18 cellular contexts compared by ENCODE assay signal in genomic region chr19:10803252-10803651, GRCh38. TPM values are rescaled to one million over a fixed set of nuclear protein-coding genes. Genes with fewer than 3 reads are reported as not detected.
DNase-seq lines count a peak whose midpoint lies in the region; ATAC-seq and TF ChIP-seq lines count a peak whose summit lies in the region.
"Had no signal": no experiment of that assay in that cellular context is flagged by ENCODE, and none has a peak within 500 bp of the region (broad histone marks: within the 10 kb centered on the region; RNA-seq: fewer than 3 reads in every experiment).

No MANE protein-coding gene starts in this region.

- no peak overlapping the region for H3K27ac ChIP-seq in CD8-positive, alpha-beta memory T cell (ENCODE audit: low read depth, low read length)
- H3K27ac ChIP-seq in neural progenitor cell, result no peak overlapping the region
- H3K27ac ChIP-seq: A549, HL-60, KMS-11 had no signal

- no peaks in the 10 kb centered on the region for H3K79me2 ChIP-seq in neural progenitor cell (ENCODE audit: low read depth)

- peaks cover 25% of the 10 kb centered on the region for H3K4me1 Mint-ChIP-seq in activated T-cell treated with anti-CD3 and anti-CD28 coated beads, Interleukin-2, amount 50 U/mL, for 24 hours (ENCODE audit: low read depth)
- peaks cover 15 to 24% (median 21%) of the 10 kb centered on the region in 3 donors for H3K4me1 Mint-ChIP-seq in CD8-positive, alpha-beta memory T cell
- H3K4me1 Mint-ChIP-seq in effector memory CD8-positive, alpha-beta T cell (ENCODE audit: low read depth in 2 of 2), result peaks cover 15 to 17% of the 10 kb centered on the region in 2 donors
- no peaks in the 10 kb centered on the region for H3K4me1 Mint-ChIP-seq in neural progenitor cell

- CTCF ChIA-PET in CD8-positive, alpha-beta memory T cell (lab: Charles Lee), result no interaction called here

- no peak overlapping the region for H3K9ac ChIP-seq in neural progenitor cell
- H3K9ac ChIP-seq: KMS-11 had no signal

- no peaks in the 10 kb centered on the region for H3K9me3 ChIP-seq in CD8-positive, alpha-beta memory T cell (ENCODE audit: low read length)
- no peaks in the 10 kb centered on the region for H3K9me3 ChIP-seq in neural progenitor cell (ENCODE audit: low read depth)
- H3K9me3 ChIP-seq: A549 had no signal

- peaks cover 83% of the 10 kb centered on the region for H3K36me3 Mint-ChIP-seq in activated T-cell treated with anti-CD3 and anti-CD28 coated beads, Interleukin-2, amount 50 U/mL, for 24 hours (ENCODE audit: low read depth)
- H3K36me3 Mint-ChIP-seq in CD8-positive, alpha-beta memory T cell, result peaks cover 7 to 67% (median 9%) of the 10 kb centered on the region in 3 donors
- H3K36me3 Mint-ChIP-seq in effector memory CD8-positive, alpha-beta T cell (ENCODE audit: insufficient read depth), result peaks cover 66% of the 10 kb centered on the region
- peaks cover 21% of the 10 kb centered on the region for H3K36me3 Mint-ChIP-seq in neural progenitor cell

- no peak overlapping the region for H3K4me3 Mint-ChIP-seq in activated T-cell treated with anti-CD3 and anti-CD28 coated beads, Interleukin-2, amount 50 U/mL, for 24 hours
- H3K4me3 Mint-ChIP-seq in CD8-positive, alpha-beta memory T cell, result peak overlapping the region in 1 of 7 donors; percentile 25
- no peak overlapping the region for H3K4me3 Mint-ChIP-seq in effector memory CD8-positive, alpha-beta T cell
- no peak overlapping the region for H3K4me3 Mint-ChIP-seq in neural progenitor cell

- no peak for TF ChIP-seq CTCF in neural progenitor cell (IDR thresholded peaks at IDR 0.05)

- POLR2A ChIA-PET in CD8-positive, alpha-beta memory T cell (lab: Charles Lee), result no interaction called here

- H4K20me1 ChIP-seq in neural progenitor cell (ENCODE audit: low read depth), result no peaks in the 10 kb centered on the region

- ATAC-seq in effector memory CD8-positive, alpha-beta T cell (replicated peaks), result no peak
- ATAC-seq in GM21619 (IDR thresholded peaks at IDR 0.05; ENCODE audit: unreplicated experiment) (no peak), HG02973 (IDR thresholded peaks at IDR 0.05; ENCODE audit: unreplicated experiment) (no peak)
- ATAC-seq: A549 had no signal

- H3K4me3 ChIP-seq in CD8-positive, alpha-beta memory T cell (ENCODE audit: low read length), result no peak overlapping the region
- no peak overlapping the region for H3K4me3 ChIP-seq in neural progenitor cell
- H3K4me3 ChIP-seq: A549 had no signal

- peaks cover 24% of the 10 kb centered on the region for H3K36me3 ChIP-seq in CD8-positive, alpha-beta memory T cell (ENCODE audit: insufficient read depth, low read length)
- H3K36me3 ChIP-seq in neural progenitor cell, result no peaks in the 10 kb centered on the region

- H3K4me2 ChIP-seq in neural progenitor cell, result no peak overlapping the region
- H3K4me2 ChIP-seq: A549, KMS-11 had no signal

- H3K4me1 ChIP-seq in CD8-positive, alpha-beta memory T cell (ENCODE audit: insufficient read depth, low read length), result peaks cover 7% of the 10 kb centered on the region
- no peaks in the 10 kb centered on the region for H3K4me1 ChIP-seq in neural progenitor cell
- H3K4me1 ChIP-seq: A549 had no signal

- no peaks in the 10 kb centered on the region for H3K9me3 Mint-ChIP-seq in activated T-cell treated with anti-CD3 and anti-CD28 coated beads, Interleukin-2, amount 50 U/mL, for 24 hours
- H3K9me3 Mint-ChIP-seq in CD8-positive, alpha-beta memory T cell, result no peaks in the 10 kb centered on the region
- H3K9me3 Mint-ChIP-seq in effector memory CD8-positive, alpha-beta T cell, result no peaks in the 10 kb centered on the region
- H3K9me3 Mint-ChIP-seq in neural progenitor cell, result no peaks in the 10 kb centered on the region

- no peaks in the 10 kb centered on the region for H3K27me3 ChIP-seq in CD8-positive, alpha-beta memory T cell (ENCODE audit: insufficient read depth, low read length, poor library complexity, severe bottlenecking)
- no peaks in the 10 kb centered on the region for H3K27me3 ChIP-seq in neural progenitor cell

- no peaks in the 10 kb centered on the region for H3K27me3 Mint-ChIP-seq in activated T-cell treated with anti-CD3 and anti-CD28 coated beads, Interleukin-2, amount 50 U/mL, for 24 hours
- no peaks in the 10 kb centered on the region for H3K27me3 Mint-ChIP-seq in CD8-positive, alpha-beta memory T cell
- H3K27me3 Mint-ChIP-seq in effector memory CD8-positive, alpha-beta T cell, result no peaks in the 10 kb centered on the region
- H3K27me3 Mint-ChIP-seq in neural progenitor cell (ENCODE audit: insufficient read depth, low read depth), result peaks cover 3% of the 10 kb centered on the region

- no peak for DNase-seq in activated T-cell treated with anti-CD3 and anti-CD28 coated beads, Interleukin-2, amount 50 U/mL, for 24 hours
- DNase-seq in activated T-cell treated with anti-CD3 and anti-CD28 coated beads, Interleukin-2, amount 50 U/mL, for 1 hour, result no peak
- DNase-seq in CD8-positive, alpha-beta memory T cell, result no peak
- DNase-seq in effector memory CD8-positive, alpha-beta T cell, result no peak
- no peak for DNase-seq in neural progenitor cell (ENCODE audit: low spot score)
- DNase-seq in effector CD4-positive, alpha-beta T cell, result no peak
- DNase-seq: H7, MV-4-11, NCI-H1694 treated with DMSO at 0.1 percent for 48 hours, NCI-H510A, NCI-H748 treated with DMSO at 0.1 percent for 48 hours, SHP77 had no signal

- H3F3A ChIP-seq in neural progenitor cell (ENCODE audit: low read depth), result no peaks in the 10 kb centered on the region

- peak overlapping the region; percentile 72 for H3K27ac Mint-ChIP-seq in activated T-cell treated with anti-CD3 and anti-CD28 coated beads, Interleukin-2, amount 50 U/mL, for 24 hours
- peak overlapping the region in 5 of 8 donors; percentile 17 to 77 (median 27) for H3K27ac Mint-ChIP-seq in CD8-positive, alpha-beta memory T cell
- peak overlapping the region; percentile 81 to 90 for H3K27ac Mint-ChIP-seq in effector memory CD8-positive, alpha-beta T cell
- peak overlapping the region; percentile 53 for H3K27ac Mint-ChIP-seq in neural progenitor cell

- H2AFZ ChIP-seq in neural progenitor cell (replicated peaks), result no peak overlapping the region

RNA-seq across cellular contexts. Expression of gene TMED1, which starts 32.8 kb away (rescaled TPM):
- total RNA-seq in CD8-positive, alpha-beta memory T cell, result 10 to 100 TPM; 15.7 to 16.6 TPM
- 29.9 TPM for polyA plus RNA-seq in CD8-positive, alpha-beta memory T cell
- total RNA-seq in neural progenitor cell (ENCODE audit: low replicate concordance), result 27.0 and 57.9 TPM in 2 replicates

RNA-seq across cellular contexts. Expression of gene C19orf38, which starts 45.0 kb away (rescaled TPM):
- total RNA-seq in CD8-positive, alpha-beta memory T cell, result under 1 TPM; 0.44 to 0.48 TPM
- not detected for polyA plus RNA-seq in CD8-positive, alpha-beta memory T cell
- 0.62 TPM in 1 of 2 replicates, not detected in the other for total RNA-seq in neural progenitor cell (ENCODE audit: low replicate concordance)
- total RNA-seq: HT1080 had no signal

Comparison
In these comparisons a context has a peak if more than half of its experiments do, and no peak if none do; other contexts are left out.
1. H3K27ac Mint-ChIP-seq: peak in every context shown above with its lines; median percentile 86 in effector memory CD8-positive, alpha-beta T cell; 72 in activated T-cell treated with anti-CD3 and anti-CD28 coated beads, Interleukin-2, amount 50 U/mL, for 24 hours; 53 in neural progenitor cell; 27 in CD8-positive, alpha-beta memory T cell.